8 cellular contexts compared by ENCODE assay signal in genomic region chr12:49698619-49699545, GRCh38. TPM values are rescaled to one million over a fixed set of nuclear protein-coding genes. Genes with fewer than 3 reads are reported as not detected.
A peak's percentile ranks its signal among the peaks of the same experiment; 100 is the strongest.
DNase-seq lines count a peak whose midpoint lies in the region; ATAC-seq and TF ChIP-seq lines count a peak whose summit lies in the region.

No MANE protein-coding gene starts in this region.

- TF ChIP-seq CTCF in astrocyte of the cerebellum (IDR thresholded peaks at IDR 0.05; ENCODE audit: low read depth, low read length, missing control alignments) = no peak

- H3K27me3 Mint-ChIP-seq in immature natural killer cell (ENCODE audit: low read depth in 3 of 3) = peaks cover 3 to 5% (median 3%) of the 10 kb centered on the region in 3 donors

- peaks cover 62 to 74% of the 10 kb centered on the region in 2 donors for H3K4me1 Mint-ChIP-seq in immature natural killer cell

- H3K9me3 Mint-ChIP-seq in immature natural killer cell = no peaks in the 10 kb centered on the region

- peak; percentile 71 for DNase-seq in activated effector memory CD4-positive, alpha-beta T cell treated with anti-CD3 and anti-CD28 coated beads, Interleukin-2, amount 50 U/mL, for 16 hours
- no peak for DNase-seq in activated effector memory CD4-positive, alpha-beta T cell treated with Interleukin-2 at 50 U/mL for 16 hours
- DNase-seq in OCI-M2 (lab: John Stamatoyannopoulos, UW; ENCODE audit: unreplicated experiment) (peak; percentile 17), astrocyte of the cerebellum (ENCODE audit: low read depth) (peak; percentile 52), immature natural killer cell (peak; percentile 72 to 78 (median 74)), cerebellum (ENCODE audit: low spot score) (no peak)
- DNase-seq in stimulated activated CD8-positive, alpha-beta memory T cell treated with anti-CD3 and anti-CD28 coated beads, Interleukin-7, amount 100 ng/mL, for 48 hours (ENCODE audit: extremely low read depth in 1 of 2, low read depth in 1 of 2) = peak; percentile 49 to 56

- peak overlapping the region; percentile 95 to 99 (median 97) for H3K27ac Mint-ChIP-seq in immature natural killer cell

- ATAC-seq in HG02973 (IDR thresholded peaks at IDR 0.05; ENCODE audit: unreplicated experiment) = peak; percentile 68

- H3K4me3 ChIP-seq in astrocyte of the cerebellum (ENCODE audit: low read depth, low read length) = peak overlapping the region; percentile 5

- no peaks in the 10 kb centered on the region for H3K36me3 Mint-ChIP-seq in immature natural killer cell

- in situ Hi-C loops in astrocyte of the cerebellum (cut with HindIII; ENCODE audit: low sequenced_read_pairs) = no loop called here

- peak overlapping the region; percentile 79 to 97 (median 90) for H3K4me3 Mint-ChIP-seq in immature natural killer cell

RNA-seq across cellular contexts. Expression of gene FMNL3, which starts 8.3 kb away (rescaled TPM):
- 10 to 100 TPM; 11.0 to 22.7 (median 12.6) TPM for polyA plus RNA-seq in immature natural killer cell
- total RNA-seq in cerebellum = 22.7 TPM

RNA-seq across cellular contexts. Expression of gene TMBIM6, which starts 42.5 kb away (rescaled TPM):
- polyA plus RNA-seq in immature natural killer cell = 1,000 to 10,000 TPM in 2 of 3 donors, 100 to 1,000 TPM in 1; 982 to 1,961 (median 1,202) TPM
- 244 TPM for total RNA-seq in cerebellum

Comparison
In these comparisons a context has a peak if more than half of its experiments do, and no peak if none do; other contexts are left out.
1. DNase-seq: peak in activated effector memory CD4-positive, alpha-beta T cell treated with anti-CD3 and anti-CD28 coated beads, Interleukin-2, amount 50 U/mL, for 16 hours (single experiment), OCI-M2 (single experiment), astrocyte of the cerebellum (single experiment), immature natural killer cell (3 of 3) and stimulated activated CD8-positive, alpha-beta memory T cell treated with anti-CD3 and anti-CD28 coated beads, Interleukin-7, amount 100 ng/mL, for 48 hours (2 of 2); none in activated effector memory CD4-positive, alpha-beta T cell treated with Interleukin-2 at 50 U/mL for 16 hours (single experiment) and cerebellum (single experiment).